Comparison of ENCODE assay signal across 8 cellular contexts in the genomic region with DNA sequence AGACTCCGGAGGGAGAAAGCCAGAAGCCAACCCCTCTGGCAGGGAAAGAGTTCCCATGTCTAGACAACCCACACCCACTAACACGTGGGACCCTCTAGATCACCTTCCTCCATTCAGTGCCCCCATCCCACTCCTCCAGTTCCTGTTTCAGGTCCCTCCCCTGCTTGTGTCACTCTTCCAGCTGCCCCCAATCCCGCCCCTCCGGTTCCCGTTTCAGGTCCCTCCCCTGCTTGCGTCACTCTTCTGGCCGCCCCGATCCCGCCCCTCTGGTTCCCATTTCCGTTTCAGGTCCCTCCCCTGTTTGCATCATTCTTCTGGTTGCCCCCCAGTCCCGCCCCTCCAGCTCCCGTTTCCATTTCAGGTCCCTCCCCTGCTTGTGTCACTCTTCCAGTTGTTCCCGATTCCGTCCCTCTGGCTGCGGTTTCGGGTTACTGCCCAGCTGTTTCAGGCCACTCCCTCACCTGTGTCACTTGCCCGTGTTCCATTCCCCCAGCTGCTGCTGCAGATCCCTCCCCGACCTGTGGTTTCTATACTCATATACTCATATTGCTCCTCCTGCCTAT.
DNase-seq lines count a peak whose midpoint lies in the region; ATAC-seq and FAIRE-seq lines count a peak whose summit lies in the region.

No MANE protein-coding gene starts in this region.

- FAIRE-seq in urothelium cell line (lab: Jason Lieb, UNC) = no peak

- intact Hi-C loops in left ventricle myocardium superior (cut with micrococcal nuclease) = no loop called here

- peak; percentile 99 for ATAC-seq in left ventricle myocardium superior

- peak; percentile 85 for DNase-seq in DMS79 treated with DMSO at 0.1 percent for 48 hours (lab: John Stamatoyannopoulos, UW)
- peak; percentile 77 for DNase-seq in HCEC 1CT
- DNase-seq in NCI-H1105 treated with DMSO at 0.1 percent for 48 hours (lab: John Stamatoyannopoulos, UW) = peak; percentile 97
- DNase-seq in T follicular helper cell (ENCODE audit: low read depth) = peak; percentile 49
- peak in 56 of 58 donors; percentile 2 to 87 (median 61) for DNase-seq in anterior cingulate cortex (lab: John Stamatoyannopoulos, UW)
- DNase-seq in left ventricle myocardium superior = peak; percentile 87
- DNase-seq in pulmonary artery endothelial cell (ENCODE audit: low read depth, low spot score) = peak; percentile 67
- DNase-seq in urothelium cell line (ENCODE audit: low spot score) = peak; percentile 74

Comparison
In these comparisons a context has a peak if more than half of its experiments do, and no peak if none do; other contexts are left out.
1. Peak in every context shown above with its lines: DNase-seq and ATAC-seq.